In genomic region chr1:219988387-219988786, GRCh38 we compare ENCODE assay signal across 13 cellular contexts. TPM values are rescaled to one million over a fixed set of nuclear protein-coding genes. Genes with fewer than 3 reads are reported as not detected.
DNase-seq lines count a peak whose midpoint lies in the region; ATAC-seq and TF ChIP-seq lines count a peak whose summit lies in the region.
"Had no signal": no experiment of that assay in that cellular context is flagged by ENCODE, and none has a peak within 500 bp of the region (broad histone marks: within the 10 kb centered on the region; RNA-seq: fewer than 3 reads in every experiment).

No MANE protein-coding gene starts in this region.

- H3K4me1 Mint-ChIP-seq in activated CD4-positive, alpha-beta memory T cell treated with anti-CD3 and anti-CD28 coated beads, Interleukin-2, amount 10 ng/mL, durations not matched to agents 7 days and 5 days, result no peaks in the 10 kb centered on the region
- no peaks in the 10 kb centered on the region for H3K4me1 Mint-ChIP-seq in mesothelial cell of epicardium

- peaks cover 8% of the 10 kb centered on the region for H3K36me3 ChIP-seq in MM.1S (replicated peaks; ENCODE audit: insufficient read depth, low read length)

- H3K27ac ChIP-seq in MM.1S (ENCODE audit: low read length), result peak overlapping the region; percentile 27; the same call in 1 of the 2 replicates
- H3K27ac ChIP-seq: gastroesophageal sphincter had no signal

- no peak for TF ChIP-seq CTCF in MM.1S (IDR thresholded peaks at IDR 0.05; ENCODE audit: low read length)
- no peak for TF ChIP-seq CTCF in mesothelial cell of epicardium (IDR thresholded peaks at IDR 0.05; ENCODE audit: unreplicated experiment)

- no peak overlapping the region for H3K9ac ChIP-seq in MM.1S (ENCODE audit: low read length)

- H3K36me3 Mint-ChIP-seq in activated CD4-positive, alpha-beta memory T cell treated with anti-CD3 and anti-CD28 coated beads, Interleukin-2, amount 10 ng/mL, durations not matched to agents 7 days and 5 days (ENCODE audit: low read depth), result peaks cover 37% of the 10 kb centered on the region
- peaks cover 19% of the 10 kb centered on the region for H3K36me3 Mint-ChIP-seq in mesothelial cell of epicardium

- peak overlapping the region; percentile 9; the same call in 1 of the 2 replicates for H3K4me3 ChIP-seq in MM.1S (ENCODE audit: low read length)
- H3K4me3 ChIP-seq: gastroesophageal sphincter, mucosa of descending colon had no signal

- no peak overlapping the region for H3K4me3 Mint-ChIP-seq in activated CD4-positive, alpha-beta memory T cell treated with anti-CD3 and anti-CD28 coated beads, Interleukin-2, amount 10 ng/mL, durations not matched to agents 7 days and 5 days
- H3K4me3 Mint-ChIP-seq in mesothelial cell of epicardium, result no peak overlapping the region

- H3K4me1 ChIP-seq in MM.1S (ENCODE audit: low read length), result peaks cover 12% of the 10 kb centered on the region
- H3K4me1 ChIP-seq: gastroesophageal sphincter had no signal

- ATAC-seq in GM18498 (IDR thresholded peaks at IDR 0.05; ENCODE audit: unreplicated experiment) (peak; percentile 60), GM19397 (IDR thresholded peaks at IDR 0.05; ENCODE audit: unreplicated experiment) (peak; percentile 67), HG02884 (IDR thresholded peaks at IDR 0.05; ENCODE audit: unreplicated experiment) (peak; percentile 70)
- ATAC-seq: gastroesophageal sphincter, mucosa of descending colon had no signal

- no peaks in the 10 kb centered on the region for H3K9me3 ChIP-seq in MM.1S (replicated peaks; ENCODE audit: insufficient read depth, low read length)
- H3K9me3 ChIP-seq: gastroesophageal sphincter, mucosa of descending colon had no signal

- no peak overlapping the region for H2AFZ ChIP-seq in MM.1S (ENCODE audit: low read length)

- CTCF ChIA-PET in activated CD4-positive, alpha-beta memory T cell treated with anti-CD3 and anti-CD28 coated beads, Interleukin-2, amount 10 ng/mL, durations not matched to agents 7 days and 5 days (lab: Charles Lee), result interaction anchor here (0.7 to 4.1 kb wide), 3 partner anchors 24 to 722 kb away, joined by 4 to 16 read pairs (median 6); no protein-coding TSS in a partner anchor
- CTCF ChIA-PET in HEK293T (lab: Yijun Ruan, JAX), result no interaction called here

- H3K27me3 Mint-ChIP-seq in activated CD4-positive, alpha-beta memory T cell treated with anti-CD3 and anti-CD28 coated beads, Interleukin-2, amount 10 ng/mL, durations not matched to agents 7 days and 5 days, result no peaks in the 10 kb centered on the region
- H3K27me3 Mint-ChIP-seq in mesothelial cell of epicardium (ENCODE audit: low read depth), result no peaks in the 10 kb centered on the region

- POLR2A ChIA-PET in activated CD4-positive, alpha-beta memory T cell treated with anti-CD3 and anti-CD28 coated beads, Interleukin-2, amount 10 ng/mL, durations not matched to agents 7 days and 5 days (lab: Charles Lee), result no interaction called here
- POLR2A ChIA-PET in HEK293T (lab: Yijun Ruan, JAX), result no interaction called here

- H3K9me2 ChIP-seq in MM.1S (replicated peaks; ENCODE audit: insufficient read depth, low read length), result no peaks in the 10 kb centered on the region

- H3K27me3 ChIP-seq in MM.1S (replicated peaks; ENCODE audit: insufficient read depth, low read length), result no peaks in the 10 kb centered on the region
- H3K27me3 ChIP-seq: gastroesophageal sphincter had no signal

- H3K79me2 ChIP-seq in MM.1S (ENCODE audit: low read length), result 0 out of 2 replicates have a peak, but pooled peaks cover 6% of the 10 kb centered on the region

- DNase-seq in MM.1S, result peak; percentile 70
- no peak for DNase-seq in effector CD8-positive, alpha-beta T cell (lab: John Stamatoyannopoulos, UW)
- DNase-seq in activated CD4-positive, alpha-beta memory T cell treated with anti-CD3 and anti-CD28 coated beads, Interleukin-2, amount 10 ng/mL, durations not matched to agents 7 days and 5 days, result no peak
- DNase-seq in mesothelial cell of epicardium (ENCODE audit: low spot score in 2 of 2, unreplicated experiment in 2 of 2), result no peak
- DNase-seq in HEK293T (ENCODE audit: extremely low spot score), result no peak
- DNase-seq: IMR-90, mucosa of descending colon, NCI-H524 treated with DMSO at 0.1 percent for 48 hours had no signal

- peaks cover 8% of the 10 kb centered on the region; the same call in 1 of the 2 replicates for H3F3A ChIP-seq in MM.1S (ENCODE audit: insufficient read depth, low read length)

- no peaks in the 10 kb centered on the region for H3K9me3 Mint-ChIP-seq in activated CD4-positive, alpha-beta memory T cell treated with anti-CD3 and anti-CD28 coated beads, Interleukin-2, amount 10 ng/mL, durations not matched to agents 7 days and 5 days
- no peaks in the 10 kb centered on the region for H3K9me3 Mint-ChIP-seq in mesothelial cell of epicardium
- H3K9me3 Mint-ChIP-seq: activated T-helper 2 cell treated with anti-CD3 and anti-CD28 coated beads, Interferon-gamma antibody, Interleukin-2, Interleukin-4, amounts not matched to agents 10 μg/mL and 5 μg/mL and 100 μg/mL, durations not matched to agents 14 hours and 24 hours and 36 hours had no signal

- no peaks in the 10 kb centered on the region for H4K20me1 ChIP-seq in MM.1S (ENCODE audit: insufficient read depth, low read length)

- H3K27ac Mint-ChIP-seq in activated CD4-positive, alpha-beta memory T cell treated with anti-CD3 and anti-CD28 coated beads, Interleukin-2, amount 10 ng/mL, durations not matched to agents 7 days and 5 days, result no peak overlapping the region
- H3K27ac Mint-ChIP-seq in mesothelial cell of epicardium, result no peak overlapping the region
- H3K27ac Mint-ChIP-seq: activated T-helper 2 cell treated with anti-CD3 and anti-CD28 coated beads, Interferon-gamma antibody, Interleukin-2, Interleukin-4, amounts not matched to agents 10 μg/mL and 5 μg/mL and 100 μg/mL, durations not matched to agents 14 hours and 24 hours and 36 hours had no signal

- H3K4me2 ChIP-seq in MM.1S (ENCODE audit: low read depth, low read length), result peak overlapping the region; percentile 30; the same call in 1 of the 2 replicates

TF ChIP-seq in HEK293T, 16 proteins besides CTCF, POLR2A, EP300 and RAD21:
- TF ChIP-seq FOXK2 (IDR thresholded peaks at IDR 0.05) (no peak), ARNT (IDR thresholded peaks at IDR 0.05) (no peak)
- TF ChIP-seq, protein P1, sequence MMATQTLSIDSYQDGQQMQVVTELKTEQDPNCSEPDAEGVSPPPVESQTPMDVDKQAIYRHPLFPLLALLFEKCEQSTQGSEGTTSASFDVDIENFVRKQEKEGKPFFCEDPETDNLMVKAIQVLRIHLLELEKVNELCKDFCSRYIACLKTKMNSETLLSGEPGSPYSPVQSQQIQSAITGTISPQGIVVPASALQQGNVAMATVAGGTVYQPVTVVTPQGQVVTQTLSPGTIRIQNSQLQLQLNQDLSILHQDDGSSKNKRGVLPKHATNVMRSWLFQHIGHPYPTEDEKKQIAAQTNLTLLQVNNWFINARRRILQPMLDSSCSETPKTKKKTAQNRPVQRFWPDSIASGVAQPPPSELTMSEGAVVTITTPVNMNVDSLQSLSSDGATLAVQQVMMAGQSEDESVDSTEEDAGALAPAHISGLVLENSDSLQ (IDR thresholded peaks at IDR 0.05), result no peak

RNA-seq across cellular contexts. Expression of gene EPRS1, which starts 57.9 kb away (rescaled TPM):
- 100 to 1,000 TPM; 117 to 123 TPM for total RNA-seq in activated CD4-positive, alpha-beta memory T cell treated with anti-CD3 and anti-CD28 coated beads, Interleukin-2, amount 10 ng/mL, durations not matched to agents 7 days and 5 days
- 76.9 to 80.7 TPM (median 78.0 TPM) in 3 replicates for total RNA-seq in mesothelial cell of epicardium
